11 cellular contexts compared by ENCODE assay signal in the genomic region with DNA sequence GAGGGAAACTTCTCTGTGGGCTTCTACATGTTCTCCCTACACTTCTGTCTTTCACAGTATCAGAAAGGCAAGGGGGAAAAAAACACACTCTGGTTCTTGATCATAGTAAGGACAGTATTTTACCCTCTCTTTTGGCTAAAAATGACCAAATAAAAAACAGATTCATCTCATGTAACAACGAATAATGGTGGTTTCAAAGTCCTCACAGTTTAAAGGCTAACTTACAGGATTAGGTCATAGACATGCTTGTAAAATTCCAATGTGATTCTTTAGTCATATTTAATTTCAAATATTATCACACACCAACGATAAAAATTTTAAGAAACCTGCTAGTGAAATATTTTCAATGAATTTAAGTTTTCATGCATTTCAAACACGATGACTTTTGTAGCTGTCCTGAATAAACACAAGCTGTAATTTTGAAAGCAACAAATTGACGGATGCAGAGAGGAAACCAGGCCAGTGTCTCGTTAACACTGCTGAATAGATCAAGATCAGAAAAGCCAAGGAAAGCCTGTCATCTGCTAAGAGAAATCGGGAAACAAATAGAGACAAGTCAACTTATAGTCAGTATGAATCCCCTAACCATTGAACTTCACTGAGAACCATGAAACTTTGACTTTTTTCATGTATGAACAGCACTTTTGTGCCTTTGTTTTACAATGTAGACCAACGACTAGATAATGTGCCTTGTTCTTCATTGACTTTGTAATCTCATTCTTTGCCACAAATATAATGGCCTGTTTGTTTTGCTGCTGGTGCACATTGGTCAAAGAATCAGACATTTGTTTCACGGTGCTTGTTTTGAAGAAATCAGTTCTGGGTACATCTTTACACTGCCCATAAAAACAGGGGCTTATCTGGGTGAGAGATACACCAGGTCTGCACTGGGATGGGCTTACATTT. TPM values are rescaled to one million over a fixed set of nuclear protein-coding genes. Genes with fewer than 3 reads are reported as not detected.
DNase-seq lines count a peak whose midpoint lies in the region; ATAC-seq and TF ChIP-seq lines count a peak whose summit lies in the region.
"Had no signal": no experiment of that assay in that cellular context is flagged by ENCODE, and none has a peak within 500 bp of the region (broad histone marks: within the 10 kb centered on the region; RNA-seq: fewer than 3 reads in every experiment).

No MANE protein-coding gene starts in this region.

- WGBS in testis, 2 donors: 46 to 48% methylated on average over 8 of the region's 8 CpGs

- H3K27ac ChIP-seq in Panc1 (ENCODE audit: low read length) (peak overlapping the region; percentile 100), coronary artery (peak overlapping the region; percentile 63 to 84), testis (peak overlapping the region; percentile 70 to 76), WERI-Rb-1 (no peak overlapping the region)
- H3K27ac ChIP-seq: HL-60 had no signal

- BruUV-seq in Panc1 (replicated peaks; lab: Mats Ljungman, UMichigan): TSS peak; percentile 3

- TF ChIP-seq POLR2A in testis (IDR thresholded peaks at IDR 0.05): no peak

- CTCF ChIA-PET in Panc1 (lab: Charles Lee): no interaction called here

- POLR2A ChIA-PET in Panc1 (lab: Charles Lee): interaction anchor here (0.5 to 1.4 kb wide), 2 partner anchors 13 to 21 kb away, joined by 4 to 6 read pairs; no protein-coding TSS in a partner anchor

- no peak for TF ChIP-seq CTCF in Panc1 (IDR thresholded peaks at IDR 0.05)
- no peak for TF ChIP-seq CTCF in coronary artery (IDR thresholded peaks at IDR 0.05)
- TF ChIP-seq CTCF in testis (IDR thresholded peaks at IDR 0.05): no peak
- TF ChIP-seq CTCF in WERI-Rb-1 (IDR thresholded peaks at IDR 0.05; ENCODE audit: low read depth, low read length): no peak

- intact Hi-C loops in Panc1 (cut with micrococcal nuclease; ENCODE audit: unreplicated experiment): no loop called here
- intact Hi-C loops in testis (cut with DNase I; ENCODE audit: low total_unique reads): no loop called here

- H3K27me3 ChIP-seq in Panc1 (ENCODE audit: control insufficient read depth, insufficient read depth, low read length): no peaks in the 10 kb centered on the region
- no peaks in the 10 kb centered on the region for H3K27me3 ChIP-seq in testis
- no peaks in the 10 kb centered on the region for H3K27me3 ChIP-seq in WERI-Rb-1 (ENCODE audit: insufficient read depth, low read depth, severe bottlenecking)

- no peaks in the 10 kb centered on the region for H3K9me3 ChIP-seq in Panc1 (ENCODE audit: control insufficient read depth, insufficient read depth, low read depth, low read length)
- H3K9me3 ChIP-seq in testis: no peaks in the 10 kb centered on the region
- no peaks in the 10 kb centered on the region for H3K9me3 ChIP-seq in WERI-Rb-1 (ENCODE audit: severe bottlenecking)

- no peak for ATAC-seq in Panc1
- no peak for ATAC-seq in GM19463 (IDR thresholded peaks at IDR 0.05; ENCODE audit: unreplicated experiment)

- in situ Hi-C loops in Panc1 (cut with HindIII; ENCODE audit: low pct_unique_long_range_greater_than_20kb, low sequenced_read_pairs): no loop called here

- peak overlapping the region in 1 of 2 experiments; percentile 23; a peak in 2 of 4 replicates for H3K4me3 ChIP-seq in Panc1 (ENCODE audit: low read depth in 2 of 2, low read length in 2 of 2)
- H3K4me3 ChIP-seq in coronary artery: peak overlapping the region; percentile 16
- no peak overlapping the region for H3K4me3 ChIP-seq in testis
- no peak overlapping the region for H3K4me3 ChIP-seq in WERI-Rb-1 (ENCODE audit: low read depth, low read length)

- H3K36me3 ChIP-seq in Panc1 (ENCODE audit: control insufficient read depth, insufficient read depth, low read length) (peaks cover 4% of the 10 kb centered on the region; the same call in 1 of the 2 replicates), testis (ENCODE audit: low read depth, missing control alignments) (no peaks in the 10 kb centered on the region), WERI-Rb-1 (no peaks in the 10 kb centered on the region)

- H3K4me1 ChIP-seq in Panc1 (ENCODE audit: control insufficient read depth, insufficient read depth, low read length) (peaks cover 92% of the 10 kb centered on the region), testis (peaks cover 78% of the 10 kb centered on the region)

- no peak for DNase-seq in Panc1 (ENCODE audit: low read depth, low spot score)
- DNase-seq in coronary artery (ENCODE audit: low spot score): no peak
- peak; percentile 89 for DNase-seq in midbrain (lab: John Stamatoyannopoulos, UW)
- no peak for DNase-seq in testis
- no peak for DNase-seq in WERI-Rb-1
- DNase-seq in NCI-H2171 treated with DMSO at 0.1 percent for 48 hours (lab: John Stamatoyannopoulos, UW): no peak
- DNase-seq: activated CD4-positive, alpha-beta memory T cell treated with anti-CD3 and anti-CD28 coated beads, Interleukin-2, amount 10 ng/mL, durations not matched to agents 7 days and 5 days; MV-4-11; NCI-H774 had no signal

RNA-seq across cellular contexts. Expression of a gene that starts 22.0 kb away (rescaled TPM):
- total RNA-seq in Panc1 (2021; ENCODE audit: unreplicated experiment) (103 TPM), testis (10 to 100 TPM; 69.4 to 83.0 TPM)
- 42.3 TPM for polyA plus RNA-seq in Panc1 (2012; ENCODE audit: insufficient read length)
- polyA plus RNA-seq in testis (ENCODE audit: insufficient read depth, low read depth, low replicate concordance): 21.5 TPM
